ENCODE assay signal across 8 cellular contexts in genomic region chr11:122439911-122440782, GRCh38.
DNase-seq lines count a peak whose midpoint lies in the region; ATAC-seq and TF ChIP-seq lines count a peak whose summit lies in the region.

No MANE protein-coding gene starts in this region.

- H3K9me3 Mint-ChIP-seq in activated T-helper 1 cell treated with anti-CD3 and anti-CD28 coated beads, Interleukin-12 subunit alpha, Interleukin-12 subunit beta, Interleukin-2, Interleukin-4 antibody, amounts not matched to agents 30 ng/mL and 10 ng/mL and 1 ng/mL, durations not matched to agents 14 hours and 24 hours and 36 hours: no peaks in the 10 kb centered on the region

- peaks cover 7% of the 10 kb centered on the region for H3K27me3 Mint-ChIP-seq in activated T-helper 1 cell treated with anti-CD3 and anti-CD28 coated beads, Interleukin-12 subunit alpha, Interleukin-12 subunit beta, Interleukin-2, Interleukin-4 antibody, amounts not matched to agents 30 ng/mL and 10 ng/mL and 1 ng/mL, durations not matched to agents 14 hours and 24 hours and 36 hours (ENCODE audit: insufficient read depth)

- H3K4me3 Mint-ChIP-seq in activated T-helper 1 cell treated with anti-CD3 and anti-CD28 coated beads, Interleukin-12 subunit alpha, Interleukin-12 subunit beta, Interleukin-2, Interleukin-4 antibody, amounts not matched to agents 30 ng/mL and 10 ng/mL and 1 ng/mL, durations not matched to agents 14 hours and 24 hours and 36 hours: no peak overlapping the region

- no peak overlapping the region for H3K27ac Mint-ChIP-seq in activated T-helper 1 cell treated with anti-CD3 and anti-CD28 coated beads, Interleukin-12 subunit alpha, Interleukin-12 subunit beta, Interleukin-2, Interleukin-4 antibody, amounts not matched to agents 30 ng/mL and 10 ng/mL and 1 ng/mL, durations not matched to agents 14 hours and 24 hours and 36 hours

- peak; percentile 73 for ATAC-seq in left lung
- ATAC-seq in stimulated activated naive CD8-positive, alpha-beta T cell treated with anti-CD3 and anti-CD28 coated beads, Interleukin-15, Interleukin-2, amounts not matched to agents 100 U/mL and 50 U/mL, for 24 hours: no peak
- ATAC-seq in GM18867 (IDR thresholded peaks at IDR 0.05; ENCODE audit: unreplicated experiment): no peak
- ATAC-seq in HG03139 (IDR thresholded peaks at IDR 0.05; ENCODE audit: unreplicated experiment): no peak

- H3K27ac ChIP-seq in cingulate gyrus (ENCODE audit: low read depth, low read length): peak overlapping the region; percentile 70
- H3K27ac ChIP-seq in left lung: peak overlapping the region; percentile 48 to 58
- no peak overlapping the region for H3K27ac ChIP-seq in thymus (ENCODE audit: low read depth)

- peak overlapping the region; percentile 29 to 35 for H3K4me3 ChIP-seq in left lung
- H3K4me3 ChIP-seq in thymus (ENCODE audit: low read length): peak overlapping the region; percentile 26

- H3K9me3 ChIP-seq in left lung: no peaks in the 10 kb centered on the region
- H3K9me3 ChIP-seq in thymus (ENCODE audit: control insufficient read depth): no peaks in the 10 kb centered on the region

- intact Hi-C loops in left lung (cut with DNase I): no loop called here
- intact Hi-C loops in activated T-helper 1 cell treated with anti-CD3 and anti-CD28 coated beads, Interleukin-12 subunit alpha, Interleukin-12 subunit beta, Interleukin-2, Interleukin-4 antibody, amounts not matched to agents 30 ng/mL and 10 ng/mL and 1 ng/mL, durations not matched to agents 14 hours and 24 hours and 36 hours (cut with micrococcal nuclease): no loop called here

- 28% methylated on average over 27 of the region's 27 CpGs for WGBS in thymus

- DNase-seq in NCI-H187 (lab: John Stamatoyannopoulos, UW) (peak; percentile 5 to 32), left lung (no peak)
- DNase-seq in stimulated activated naive CD8-positive, alpha-beta T cell treated with anti-CD3 and anti-CD28 coated beads, Interleukin-15, Interleukin-2, amounts not matched to agents 100 U/mL and 50 U/mL, for 24 hours: no peak
- DNase-seq in activated T-helper 1 cell treated with anti-CD3 and anti-CD28 coated beads, Interleukin-12 subunit alpha, Interleukin-12 subunit beta, Interleukin-2, Interleukin-4 antibody, amounts not matched to agents 30 ng/mL and 10 ng/mL and 1 ng/mL, durations not matched to agents 14 hours and 24 hours and 36 hours (ENCODE audit: low spot score): no peak

- H3K27me3 ChIP-seq in left lung (peaks cover 0 to 34% of the 10 kb centered on the region in 2 donors), thymus (ENCODE audit: control insufficient read depth, insufficient read depth) (peaks cover 2% of the 10 kb centered on the region)

- H3K4me1 ChIP-seq in left lung: peaks cover 0 to 18% of the 10 kb centered on the region in 2 donors
- no peaks in the 10 kb centered on the region for H3K4me1 ChIP-seq in thymus (ENCODE audit: control insufficient read depth, insufficient read depth, low read length)

- H3K4me1 Mint-ChIP-seq in activated T-helper 1 cell treated with anti-CD3 and anti-CD28 coated beads, Interleukin-12 subunit alpha, Interleukin-12 subunit beta, Interleukin-2, Interleukin-4 antibody, amounts not matched to agents 30 ng/mL and 10 ng/mL and 1 ng/mL, durations not matched to agents 14 hours and 24 hours and 36 hours (ENCODE audit: low read depth): no peaks in the 10 kb centered on the region

- no peaks in the 10 kb centered on the region for H3K36me3 Mint-ChIP-seq in activated T-helper 1 cell treated with anti-CD3 and anti-CD28 coated beads, Interleukin-12 subunit alpha, Interleukin-12 subunit beta, Interleukin-2, Interleukin-4 antibody, amounts not matched to agents 30 ng/mL and 10 ng/mL and 1 ng/mL, durations not matched to agents 14 hours and 24 hours and 36 hours (ENCODE audit: low read depth)

- H3K36me3 ChIP-seq in left lung (no peaks in the 10 kb centered on the region), thymus (ENCODE audit: control insufficient read depth, insufficient read depth) (no peaks in the 10 kb centered on the region)

- no peak for TF ChIP-seq CTCF in left lung (IDR thresholded peaks at IDR 0.05)

Comparison
In these comparisons a context has a peak if more than half of its experiments do, and no peak if none do; other contexts are left out.
1. DNase-seq: peak in NCI-H187 (2 of 2); none in left lung (0 of 2), stimulated activated naive CD8-positive, alpha-beta T cell treated with anti-CD3 and anti-CD28 coated beads, Interleukin-15, Interleukin-2, amounts not matched to agents 100 U/mL and 50 U/mL, for 24 hours (single experiment) and activated T-helper 1 cell treated with anti-CD3 and anti-CD28 coated beads, Interleukin-12 subunit alpha, Interleukin-12 subunit beta, Interleukin-2, Interleukin-4 antibody, amounts not matched to agents 30 ng/mL and 10 ng/mL and 1 ng/mL, durations not matched to agents 14 hours and 24 hours and 36 hours (single experiment).